Comparison of ENCODE assay signal across 14 cellular contexts in the genomic region with DNA sequence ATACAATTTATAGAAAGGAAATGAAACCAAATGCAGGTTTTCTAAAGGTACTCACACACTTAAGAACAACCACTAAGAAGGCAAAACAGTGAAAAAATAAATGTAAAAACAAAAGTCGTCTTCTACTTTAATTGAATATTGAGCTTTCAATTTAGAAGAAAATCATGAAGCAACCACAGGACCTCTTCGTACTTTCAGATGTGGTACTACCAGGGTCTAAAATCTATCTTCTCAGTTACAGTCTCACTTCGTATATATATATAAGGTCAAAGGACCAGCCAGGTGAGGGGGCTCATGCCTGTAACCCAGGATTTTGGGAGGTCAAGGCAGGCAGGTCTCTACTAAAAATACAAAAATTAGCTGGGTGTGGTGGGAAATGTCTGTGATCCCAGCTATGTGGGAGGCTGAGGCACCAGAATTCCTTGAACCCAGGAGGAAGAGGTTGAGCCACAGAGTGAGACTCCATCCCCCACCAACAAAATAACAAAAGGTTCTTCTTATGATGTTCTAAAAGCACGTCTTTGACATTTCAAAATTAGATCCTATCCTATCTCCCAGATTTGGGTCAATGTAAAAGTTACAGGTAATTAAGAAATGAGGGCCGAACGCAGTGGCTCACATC. TPM values are rescaled to one million over a fixed set of nuclear protein-coding genes. Genes with fewer than 3 reads are reported as not detected.
DNase-seq lines count a peak whose midpoint lies in the region; ATAC-seq lines count a peak whose summit lies in the region.
"Had no signal": no experiment of that assay in that cellular context is flagged by ENCODE, and none has a peak within 500 bp of the region (broad histone marks: within the 10 kb centered on the region; RNA-seq: fewer than 3 reads in every experiment).

No MANE protein-coding gene starts in this region.

- H3K27ac ChIP-seq in CD4-positive, alpha-beta memory T cell (ENCODE audit: low read depth, low read length) = peak overlapping the region; percentile 22
- 0 out of 2 replicates have a peak overlapping the region, but pooled peaks have one; percentile 1 for H3K27ac ChIP-seq in GM23248

- no peak overlapping the region for H3K4me3 ChIP-seq in CD4-positive, alpha-beta memory T cell (ENCODE audit: low read length in 2 of 2)
- H3K4me3 ChIP-seq in GM23248 = no peak overlapping the region
- H3K4me3 ChIP-seq: skin epidermis had no signal

- in situ Hi-C loops in GM23248 (cut with MboI) = no loop called here

- WGBS in GM23248 (ENCODE audit: low coverage in 1 of 2, low lambda C conversion rate in 2 of 2, missing lambda C conversion rate in 2 of 2), 2 experiments = 95 to 99% methylated on average over 6 of the region's 6 CpGs

- H3F3A ChIP-seq in GM23248 (ENCODE audit: insufficient read depth) = peaks cover 82% of the 10 kb centered on the region

- no peaks in the 10 kb centered on the region for H3K9me3 Mint-ChIP-seq in CD4-positive, alpha-beta memory T cell
- H3K9me3 Mint-ChIP-seq in activated naive CD8-positive, alpha-beta T cell (ENCODE audit: low read depth) = no peaks in the 10 kb centered on the region
- H3K9me3 Mint-ChIP-seq in natural killer cell treated with Interleukin-12 subunit alpha and Interleukin-12 subunit beta and Interleukin-15 and Interleukin-18, amount 100 ng/mL, for 72 hours = no peaks in the 10 kb centered on the region

- H4K20me1 ChIP-seq in GM23248 (ENCODE audit: insufficient read depth) = peaks cover 9% of the 10 kb centered on the region

- peaks cover 75% of the 10 kb centered on the region for H3K36me3 ChIP-seq in CD4-positive, alpha-beta memory T cell (ENCODE audit: insufficient read depth, low read length)
- H3K36me3 ChIP-seq in GM23248 (ENCODE audit: low read depth) = peaks cover 92% of the 10 kb centered on the region

- peaks cover 65% of the 10 kb centered on the region for H3K4me1 ChIP-seq in CD4-positive, alpha-beta memory T cell (ENCODE audit: insufficient read depth, low read length)
- peaks cover 20% of the 10 kb centered on the region; the same call in 1 of the 2 replicates for H3K4me1 ChIP-seq in GM23248 (ENCODE audit: insufficient read depth)

- peaks cover 50 to 81% of the 10 kb centered on the region in 2 donors for H3K36me3 Mint-ChIP-seq in CD4-positive, alpha-beta memory T cell
- peaks cover 2% of the 10 kb centered on the region for H3K36me3 Mint-ChIP-seq in activated naive CD8-positive, alpha-beta T cell
- H3K36me3 Mint-ChIP-seq in natural killer cell treated with Interleukin-12 subunit alpha and Interleukin-12 subunit beta and Interleukin-15 and Interleukin-18, amount 100 ng/mL, for 72 hours = peaks cover 27% of the 10 kb centered on the region

- H3K27ac Mint-ChIP-seq in CD4-positive, alpha-beta memory T cell = peak overlapping the region; percentile 48 to 87 (median 85)
- H3K27ac Mint-ChIP-seq in activated naive CD8-positive, alpha-beta T cell = peak overlapping the region; percentile 79
- H3K27ac Mint-ChIP-seq in natural killer cell treated with Interleukin-12 subunit alpha and Interleukin-12 subunit beta and Interleukin-15 and Interleukin-18, amount 100 ng/mL, for 72 hours = peak overlapping the region; percentile 59 to 73

- CTCF ChIA-PET in CD4-positive, alpha-beta memory T cell (lab: Charles Lee; ENCODE audit: partially characterized antibody) = interaction anchor here (1.2 kb wide), 1 partner anchor 111 kb away, joined by 6 read pairs; no protein-coding TSS in a partner anchor

- H3K27me3 ChIP-seq in CD4-positive, alpha-beta memory T cell (ENCODE audit: insufficient read depth, low read length) = no peaks in the 10 kb centered on the region
- no peaks in the 10 kb centered on the region for H3K27me3 ChIP-seq in GM23248 (replicated peaks; ENCODE audit: insufficient read depth)

- POLR2A ChIA-PET in CD4-positive, alpha-beta memory T cell (lab: Charles Lee; ENCODE audit: partially characterized antibody) = interaction anchor here (0.6 to 6.8 kb wide), 7 partner anchors 10 to 137 kb away, joined by 3 to 29 read pairs (median 5); partner anchors contain the start of genes NFS1, RBM39 and ROMO1

- no peak for DNase-seq in CD4-positive, alpha-beta memory T cell
- peak; percentile 1 for DNase-seq in GM23248
- no peak for DNase-seq in natural killer cell treated with Interleukin-12 subunit alpha and Interleukin-12 subunit beta and Interleukin-15 and Interleukin-18, amount 100 ng/mL, for 72 hours (ENCODE audit: low spot score)
- DNase-seq in NCI-H2171 treated with DMSO at 0.1 percent for 48 hours (lab: John Stamatoyannopoulos, UW) = no peak
- DNase-seq in cerebellum (ENCODE audit: low spot score) = no peak
- DNase-seq in NCI-H1930 (lab: John Stamatoyannopoulos, UW) = no peak
- DNase-seq: activated CD8-positive, alpha-beta memory T cell treated with anti-CD3 and anti-CD28 coated beads for 24 hours; amniotic stem cell; DMS79; stimulated activated naive CD4-positive, alpha-beta T cell had no signal

- no peaks in the 10 kb centered on the region for H3K9me2 ChIP-seq in GM23248 (ENCODE audit: insufficient read depth)

- peak in 1 of 2 donors; percentile 77 for ATAC-seq in natural killer cell treated with Interleukin-12 subunit alpha and Interleukin-12 subunit beta and Interleukin-15 and Interleukin-18, amount 100 ng/mL, for 72 hours
- no peak for ATAC-seq in GM18861 (IDR thresholded peaks at IDR 0.05; ENCODE audit: unreplicated experiment)
- ATAC-seq: HCT116 had no signal

- peaks cover 98% of the 10 kb centered on the region for H3K79me2 ChIP-seq in GM23248 (ENCODE audit: insufficient read depth)

- H3K9ac ChIP-seq in GM23248 = no peak overlapping the region

- H2AFZ ChIP-seq in GM23248 = no peak overlapping the region

- H3K4me2 ChIP-seq in GM23248 (ENCODE audit: unreplicated experiment) = no peak overlapping the region

- H3K4me1 Mint-ChIP-seq in CD4-positive, alpha-beta memory T cell = peaks cover 33 to 75% (median 47%) of the 10 kb centered on the region in 4 donors
- peaks cover 63% of the 10 kb centered on the region for H3K4me1 Mint-ChIP-seq in activated naive CD8-positive, alpha-beta T cell (ENCODE audit: low read depth)
- H3K4me1 Mint-ChIP-seq in natural killer cell treated with Interleukin-12 subunit alpha and Interleukin-12 subunit beta and Interleukin-15 and Interleukin-18, amount 100 ng/mL, for 72 hours (ENCODE audit: low read depth in 2 of 2) = peaks cover 25 to 39% of the 10 kb centered on the region in 2 donors

- H3K4me3 Mint-ChIP-seq in CD4-positive, alpha-beta memory T cell = peak overlapping the region; percentile 52 to 75 (median 60)
- H3K4me3 Mint-ChIP-seq in activated naive CD8-positive, alpha-beta T cell = peak overlapping the region; percentile 68
- peak overlapping the region; percentile 63 for H3K4me3 Mint-ChIP-seq in natural killer cell treated with Interleukin-12 subunit alpha and Interleukin-12 subunit beta and Interleukin-15 and Interleukin-18, amount 100 ng/mL, for 72 hours

- intact Hi-C loops in CD4-positive, alpha-beta memory T cell (cut with micrococcal nuclease) = no loop called here

- H3K9me3 ChIP-seq in CD4-positive, alpha-beta memory T cell (ENCODE audit: control insufficient read depth in 1 of 2, low read length in 2 of 2) = no peaks in the 10 kb centered on the region
- no peaks in the 10 kb centered on the region for H3K9me3 ChIP-seq in GM23248 (ENCODE audit: low read depth)

- no peaks in the 10 kb centered on the region for H3K27me3 Mint-ChIP-seq in CD4-positive, alpha-beta memory T cell
- no peaks in the 10 kb centered on the region for H3K27me3 Mint-ChIP-seq in activated naive CD8-positive, alpha-beta T cell
- no peaks in the 10 kb centered on the region for H3K27me3 Mint-ChIP-seq in natural killer cell treated with Interleukin-12 subunit alpha and Interleukin-12 subunit beta and Interleukin-15 and Interleukin-18, amount 100 ng/mL, for 72 hours

RNA-seq across cellular contexts. Expression of gene ROMO1, which starts 12.5 kb away (rescaled TPM):
- 10 to 100 TPM; 38.4 to 43.8 TPM for total RNA-seq in CD4-positive, alpha-beta memory T cell
- 100 to 1,000 TPM; 273 to 335 TPM for polyA plus RNA-seq in CD4-positive, alpha-beta memory T cell
- total RNA-seq in GM23248 (2014; rRNA removed; shearing (Covaris generic)) = 148 and 311 TPM in 2 replicates
- 525 and 543 TPM in 2 replicates for polyA plus RNA-seq in GM23248 (2016; fragmentation: Nextera tagmentation; extraction: Ambion mirVana)
- total RNA-seq in natural killer cell treated with Interleukin-12 subunit alpha and Interleukin-12 subunit beta and Interleukin-15 and Interleukin-18, amount 100 ng/mL, for 72 hours = 100 to 1,000 TPM in 1 of 2 donors, 10 to 100 TPM in 1; 71.0 to 101 TPM
- total RNA-seq in cerebellum = 49.3 TPM

RNA-seq across cellular contexts. Expression of gene NFS1, which starts 12.5 kb away (rescaled TPM):
- 10 to 100 TPM; 30.3 to 33.6 TPM for total RNA-seq in CD4-positive, alpha-beta memory T cell
- 10 to 100 TPM in 1 of 2 donors, 1 to 10 TPM in 1; 6.3 to 28.3 TPM for polyA plus RNA-seq in CD4-positive, alpha-beta memory T cell
- 35.8 and 56.9 TPM in 2 replicates for total RNA-seq in GM23248 (2014; rRNA removed; shearing (Covaris generic))
- polyA plus RNA-seq in GM23248 (2016; fragmentation: Nextera tagmentation; extraction: Ambion mirVana) = 31.5 and 33.3 TPM in 2 replicates
- total RNA-seq in natural killer cell treated with Interleukin-12 subunit alpha and Interleukin-12 subunit beta and Interleukin-15 and Interleukin-18, amount 100 ng/mL, for 72 hours = 10 to 100 TPM; 27.0 to 37.4 TPM
- total RNA-seq in cerebellum = 27.2 TPM

RNA-seq across cellular contexts. Expression of gene RBM39, which starts 30.4 kb away (rescaled TPM):
- total RNA-seq in CD4-positive, alpha-beta memory T cell = 100 to 1,000 TPM; 631 to 665 TPM
- polyA plus RNA-seq in CD4-positive, alpha-beta memory T cell = 100 to 1,000 TPM in 1 of 2 donors, 10 to 100 TPM in 1; 76.7 to 153 TPM
- 247 and 390 TPM in 2 replicates for total RNA-seq in GM23248 (2014; rRNA removed; shearing (Covaris generic))
- 227 and 270 TPM in 2 replicates for polyA plus RNA-seq in GM23248 (2016; fragmentation: Nextera tagmentation; extraction: Ambion mirVana)
- total RNA-seq in natural killer cell treated with Interleukin-12 subunit alpha and Interleukin-12 subunit beta and Interleukin-15 and Interleukin-18, amount 100 ng/mL, for 72 hours = 100 to 1,000 TPM; 404 to 438 TPM
- 405 TPM for total RNA-seq in cerebellum

RNA-seq across cellular contexts. Expression of gene CPNE1, which starts 47.0 kb away (rescaled TPM):
- total RNA-seq in CD4-positive, alpha-beta memory T cell = 100 to 1,000 TPM; 316 to 353 TPM
- 100 to 1,000 TPM; 305 to 343 TPM for polyA plus RNA-seq in CD4-positive, alpha-beta memory T cell
- total RNA-seq in GM23248 (2014; rRNA removed; shearing (Covaris generic)) = 172 and 205 TPM in 2 replicates
- 166 and 178 TPM in 2 replicates for polyA plus RNA-seq in GM23248 (2016; fragmentation: Nextera tagmentation; extraction: Ambion mirVana)
- total RNA-seq in natural killer cell treated with Interleukin-12 subunit alpha and Interleukin-12 subunit beta and Interleukin-15 and Interleukin-18, amount 100 ng/mL, for 72 hours = 100 to 1,000 TPM; 266 to 324 TPM
- 56.9 TPM for total RNA-seq in cerebellum

RNA-seq across cellular contexts. Expression of gene RBM12, which starts 47.0 kb away (rescaled TPM):
- 100 to 1,000 TPM; 129 to 138 TPM for total RNA-seq in CD4-positive, alpha-beta memory T cell
- polyA plus RNA-seq in CD4-positive, alpha-beta memory T cell = 10 to 100 TPM; 29.9 to 52.8 TPM
- total RNA-seq in GM23248 (2014; rRNA removed; shearing (Covaris generic)) = 31.7 and 36.0 TPM in 2 replicates
- 18.1 and 18.5 TPM in 2 replicates for polyA plus RNA-seq in GM23248 (2016; fragmentation: Nextera tagmentation; extraction: Ambion mirVana)
- 100 to 1,000 TPM; 125 to 143 TPM for total RNA-seq in natural killer cell treated with Interleukin-12 subunit alpha and Interleukin-12 subunit beta and Interleukin-15 and Interleukin-18, amount 100 ng/mL, for 72 hours
- 79.5 TPM for total RNA-seq in cerebellum
